In the genomic region with DNA sequence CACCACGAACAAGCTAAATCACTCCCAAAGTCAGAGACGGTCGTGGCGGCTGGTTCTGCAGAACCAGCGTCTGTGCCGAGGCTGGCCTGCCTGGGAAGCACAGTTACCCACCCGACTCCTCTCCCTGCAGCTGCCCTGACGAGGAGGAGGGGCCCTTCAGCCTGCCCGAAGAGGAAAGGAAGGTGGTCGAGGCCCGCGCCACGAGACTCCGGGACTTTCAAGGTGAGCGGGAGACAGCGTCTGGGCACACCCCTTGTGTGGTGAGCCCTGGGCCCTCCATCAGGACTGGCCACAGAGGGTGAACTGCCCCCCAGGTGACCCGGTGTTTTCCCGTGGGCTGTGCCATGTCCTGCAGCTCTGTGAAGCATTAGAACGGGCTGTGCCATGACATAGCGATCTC, we compare ENCODE assay signal across 1 cellular context.
TF ChIP-seq lines count a peak whose summit lies in the region.

No MANE protein-coding gene starts in this region.

TF ChIP-seq in HCT116, 20 proteins besides CTCF, POLR2A, EP300 and RAD21:
- TF ChIP-seq SP1 (IDR thresholded peaks at IDR 0.05; ENCODE audit: low read depth) (no peak), MAX (IDR thresholded peaks at IDR 0.05) (no peak), CEBPB (IDR thresholded peaks at IDR 0.05; ENCODE audit: low read depth) (no peak), EZH2 (IDR thresholded peaks at IDR 0.05) (no peak), SIN3A (IDR thresholded peaks at IDR 0.05; ENCODE audit: low read depth) (no peak), JUND (IDR thresholded peaks at IDR 0.05) (no peak), YY1 (IDR thresholded peaks at IDR 0.05; ENCODE audit: extremely low read depth, insufficient replicate concordance, low read depth, low read length) (no peak), SRF (IDR thresholded peaks at IDR 0.05; ENCODE audit: low read depth) (no peak), EZH2phosphoT487 (IDR thresholded peaks at IDR 0.05; ENCODE audit: borderline replicate concordance) (no peak), EGR1 (IDR thresholded peaks at IDR 0.05; ENCODE audit: low read depth) (no peak), ZFX (IDR thresholded peaks at IDR 0.05) (no peak), ELF1 (IDR thresholded peaks at IDR 0.05; ENCODE audit: borderline replicate concordance, low read depth) (no peak), ZNF274 (IDR thresholded peaks at IDR 0.05; ENCODE audit: low read depth, low read length) (no peak), POLR2AphosphoS5 (IDR thresholded peaks at IDR 0.05; ENCODE audit: low read depth, low read length) (no peak), TCF7L2 (IDR thresholded peaks at IDR 0.05; ENCODE audit: borderline replicate concordance, extremely low read depth, insufficient read depth, insufficient read length) (no peak), CBX3 (IDR thresholded peaks at IDR 0.05; ENCODE audit: low read depth) (no peak), FOSL1 (IDR thresholded peaks at IDR 0.05; ENCODE audit: low read depth) (no peak)
- TF ChIP-seq, protein P1, sequence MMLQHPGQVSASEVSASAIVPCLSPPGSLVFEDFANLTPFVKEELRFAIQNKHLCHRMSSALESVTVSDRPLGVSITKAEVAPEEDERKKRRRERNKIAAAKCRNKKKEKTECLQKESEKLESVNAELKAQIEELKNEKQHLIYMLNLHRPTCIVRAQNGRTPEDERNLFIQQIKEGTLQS (IDR thresholded peaks at IDR 0.05): no peak
- TF ChIP-seq, protein P2, sequence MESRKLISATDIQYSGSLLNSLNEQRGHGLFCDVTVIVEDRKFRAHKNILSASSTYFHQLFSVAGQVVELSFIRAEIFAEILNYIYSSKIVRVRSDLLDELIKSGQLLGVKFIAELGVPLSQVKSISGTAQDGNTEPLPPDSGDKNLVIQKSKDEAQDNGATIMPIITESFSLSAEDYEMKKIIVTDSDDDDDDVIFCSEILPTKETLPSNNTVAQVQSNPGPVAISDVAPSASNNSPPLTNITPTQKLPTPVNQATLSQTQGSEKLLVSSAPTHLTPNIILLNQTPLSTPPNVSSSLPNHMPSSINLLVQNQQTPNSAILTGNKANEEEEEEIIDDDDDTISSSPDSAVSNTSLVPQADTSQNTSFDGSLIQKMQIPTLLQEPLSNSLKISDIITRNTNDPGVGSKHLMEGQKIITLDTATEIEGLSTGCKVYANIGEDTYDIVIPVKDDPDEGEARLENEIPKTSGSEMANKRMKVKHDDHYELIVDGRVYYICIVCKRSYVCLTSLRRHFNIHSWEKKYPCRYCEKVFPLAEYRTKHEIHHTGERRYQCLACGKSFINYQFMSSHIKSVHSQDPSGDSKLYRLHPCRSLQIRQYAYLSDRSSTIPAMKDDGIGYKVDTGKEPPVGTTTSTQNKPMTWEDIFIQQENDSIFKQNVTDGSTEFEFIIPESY (IDR thresholded peaks at IDR 0.05; ENCODE audit: extremely low read depth, insufficient replicate concordance, low read length): no peak
- TF ChIP-seq, protein P3, sequence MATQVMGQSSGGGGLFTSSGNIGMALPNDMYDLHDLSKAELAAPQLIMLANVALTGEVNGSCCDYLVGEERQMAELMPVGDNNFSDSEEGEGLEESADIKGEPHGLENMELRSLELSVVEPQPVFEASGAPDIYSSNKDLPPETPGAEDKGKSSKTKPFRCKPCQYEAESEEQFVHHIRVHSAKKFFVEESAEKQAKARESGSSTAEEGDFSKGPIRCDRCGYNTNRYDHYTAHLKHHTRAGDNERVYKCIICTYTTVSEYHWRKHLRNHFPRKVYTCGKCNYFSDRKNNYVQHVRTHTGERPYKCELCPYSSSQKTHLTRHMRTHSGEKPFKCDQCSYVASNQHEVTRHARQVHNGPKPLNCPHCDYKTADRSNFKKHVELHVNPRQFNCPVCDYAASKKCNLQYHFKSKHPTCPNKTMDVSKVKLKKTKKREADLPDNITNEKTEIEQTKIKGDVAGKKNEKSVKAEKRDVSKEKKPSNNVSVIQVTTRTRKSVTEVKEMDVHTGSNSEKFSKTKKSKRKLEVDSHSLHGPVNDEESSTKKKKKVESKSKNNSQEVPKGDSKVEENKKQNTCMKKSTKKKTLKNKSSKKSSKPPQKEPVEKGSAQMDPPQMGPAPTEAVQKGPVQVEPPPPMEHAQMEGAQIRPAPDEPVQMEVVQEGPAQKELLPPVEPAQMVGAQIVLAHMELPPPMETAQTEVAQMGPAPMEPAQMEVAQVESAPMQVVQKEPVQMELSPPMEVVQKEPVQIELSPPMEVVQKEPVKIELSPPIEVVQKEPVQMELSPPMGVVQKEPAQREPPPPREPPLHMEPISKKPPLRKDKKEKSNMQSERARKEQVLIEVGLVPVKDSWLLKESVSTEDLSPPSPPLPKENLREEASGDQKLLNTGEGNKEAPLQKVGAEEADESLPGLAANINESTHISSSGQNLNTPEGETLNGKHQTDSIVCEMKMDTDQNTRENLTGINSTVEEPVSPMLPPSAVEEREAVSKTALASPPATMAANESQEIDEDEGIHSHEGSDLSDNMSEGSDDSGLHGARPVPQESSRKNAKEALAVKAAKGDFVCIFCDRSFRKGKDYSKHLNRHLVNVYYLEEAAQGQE (IDR thresholded peaks at IDR 0.05; ENCODE audit: low read depth): no peak
TF ChIP-seq in HCT116: peak in this region for 0.
